ENCODE assay signal across 28 cellular contexts in genomic region chr2:157835425-157835824, GRCh38.
"Had no signal": no experiment of that assay in that cellular context is flagged by ENCODE, and none has a peak within 500 bp of the region (broad histone marks: within the 10 kb centered on the region; RNA-seq: fewer than 3 reads in every experiment).

No MANE protein-coding gene starts in this region.

- H3K27ac ChIP-seq: ascending aorta, esophagus muscularis mucosa, foreskin keratinocyte, heart right ventricle had no signal

- H2AFZ ChIP-seq: hepatocyte had no signal

- H3K4me3 ChIP-seq: ascending aorta, esophagus muscularis mucosa, gastrocnemius medialis, heart right ventricle, hepatocyte had no signal

- H3K27me3 Mint-ChIP-seq: activated CD4-positive, alpha-beta memory T cell treated with anti-CD3 and anti-CD28 coated beads for 36 hours; activated CD4-positive, alpha-beta T cell treated with anti-CD3 and anti-CD28 coated beads for 36 hours; activated CD4-positive, alpha-beta T cell treated with anti-CD3 and anti-CD28 coated beads, Interleukin-2, amount 10 ng/mL, durations not matched to agents 24 days and 14 days; activated CD8-positive, alpha-beta memory T cell treated with anti-CD3 and anti-CD28 coated beads, Interleukin-2, amount 10 ng/mL, durations not matched to agents 7 days and 5 days; activated naive CD4-positive, alpha-beta T cell treated with anti-CD3 and anti-CD28 coated beads, Interleukin-2, amount 10 ng/mL, durations not matched to agents 7 days and 5 days; activated naive CD8-positive, alpha-beta T cell treated with anti-CD3 and anti-CD28 coated beads, Interleukin-2, amount 10 ng/mL, durations not matched to agents 7 days and 5 days; effector memory CD8-positive, alpha-beta T cell had no signal

- H3K27me3 ChIP-seq: ascending aorta, esophagus muscularis mucosa, foreskin keratinocyte, gastrocnemius medialis, heart right ventricle, hepatocyte had no signal

- H3K4me2 ChIP-seq: hepatocyte had no signal

- H3K9me3 ChIP-seq: ascending aorta, esophagus muscularis mucosa, gastrocnemius medialis, heart right ventricle had no signal

- DNase-seq: activated CD4-positive, alpha-beta memory T cell treated with anti-CD3 and anti-CD28 coated beads for 36 hours; activated CD4-positive, alpha-beta T cell treated with anti-CD3 and anti-CD28 coated beads for 36 hours; activated CD4-positive, alpha-beta T cell treated with anti-CD3 and anti-CD28 coated beads, Interleukin-2, amount 10 ng/mL, durations not matched to agents 24 days and 14 days; activated CD4-positive, CD25-positive, alpha-beta regulatory T cell; activated CD4-positive, CD25-positive, alpha-beta regulatory T cell treated with anti-CD3 and anti-CD28 coated beads, Interleukin-2, amount 50 U/mL, for 72 hours; activated CD8-positive, alpha-beta memory T cell treated with anti-CD3 and anti-CD28 coated beads, Interleukin-2, amount 10 ng/mL, durations not matched to agents 7 days and 5 days; activated CD8-positive, alpha-beta memory T cell treated with anti-CD3 and anti-CD28 coated beads, Interleukin-2, amount 50 U/mL, for 4 hours; activated CD8-positive, alpha-beta T cell treated with anti-CD3 and anti-CD28 coated beads, Interleukin-2, amount 10 ng/mL, durations not matched to agents 7 days and 5 days; activated gamma-delta T cell; activated naive CD4-positive, alpha-beta T cell; activated naive CD4-positive, alpha-beta T cell treated with anti-CD3 and anti-CD28 coated beads, Interleukin-2, amount 10 ng/mL, durations not matched to agents 7 days and 5 days; activated naive CD8-positive, alpha-beta T cell treated with anti-CD3 and anti-CD28 coated beads, Interleukin-2, amount 10 ng/mL, durations not matched to agents 7 days and 5 days; activated T-cell treated with anti-CD3 and anti-CD28 coated beads, Interleukin-2, amount 50 U/mL, for 48 hours; caudate nucleus; cortex of kidney; dermis blood vessel endothelial cell; effector CD4-positive, alpha-beta T cell; effector memory CD8-positive, alpha-beta T cell; erythroblast; foreskin keratinocyte; gastrocnemius medialis; heart right ventricle; T-helper 2 cell had no signal

- H3K9me3 Mint-ChIP-seq: activated CD4-positive, alpha-beta memory T cell treated with anti-CD3 and anti-CD28 coated beads for 36 hours; activated CD4-positive, alpha-beta T cell treated with anti-CD3 and anti-CD28 coated beads, Interleukin-2, amount 10 ng/mL, durations not matched to agents 24 days and 14 days; activated naive CD4-positive, alpha-beta T cell treated with anti-CD3 and anti-CD28 coated beads, Interleukin-2, amount 10 ng/mL, durations not matched to agents 7 days and 5 days; activated naive CD4-positive, alpha-beta T cell treated with anti-CD3 and anti-CD28 coated beads, Interleukin-2, amount 50 U/mL, for 72 hours; activated naive CD8-positive, alpha-beta T cell treated with anti-CD3 and anti-CD28 coated beads, Interleukin-2, amount 10 ng/mL, durations not matched to agents 7 days and 5 days; effector memory CD8-positive, alpha-beta T cell had no signal

- H3K36me3 ChIP-seq: ascending aorta, esophagus muscularis mucosa, gastrocnemius medialis, heart right ventricle had no signal

- FAIRE-seq: colon had no signal

- H3K4me3 Mint-ChIP-seq: activated CD4-positive, alpha-beta memory T cell treated with anti-CD3 and anti-CD28 coated beads for 36 hours; activated CD4-positive, alpha-beta T cell treated with anti-CD3 and anti-CD28 coated beads for 36 hours; activated CD4-positive, alpha-beta T cell treated with anti-CD3 and anti-CD28 coated beads, Interleukin-2, amount 10 ng/mL, durations not matched to agents 24 days and 14 days; activated CD8-positive, alpha-beta memory T cell treated with anti-CD3 and anti-CD28 coated beads, Interleukin-2, amount 10 ng/mL, durations not matched to agents 7 days and 5 days; activated CD8-positive, alpha-beta T cell treated with anti-CD3 and anti-CD28 coated beads, Interleukin-2, amount 10 ng/mL, durations not matched to agents 7 days and 5 days; activated naive CD4-positive, alpha-beta T cell treated with anti-CD3 and anti-CD28 coated beads, Interleukin-2, amount 10 ng/mL, durations not matched to agents 7 days and 5 days; activated naive CD8-positive, alpha-beta T cell treated with anti-CD3 and anti-CD28 coated beads, Interleukin-2, amount 10 ng/mL, durations not matched to agents 7 days and 5 days; effector memory CD8-positive, alpha-beta T cell had no signal

- H3K27ac Mint-ChIP-seq: activated CD4-positive, alpha-beta memory T cell treated with anti-CD3 and anti-CD28 coated beads for 36 hours; activated CD4-positive, alpha-beta T cell treated with anti-CD3 and anti-CD28 coated beads for 36 hours; activated CD8-positive, alpha-beta memory T cell treated with anti-CD3 and anti-CD28 coated beads, Interleukin-2, amount 10 ng/mL, durations not matched to agents 7 days and 5 days; activated CD8-positive, alpha-beta T cell treated with anti-CD3 and anti-CD28 coated beads, Interleukin-2, amount 10 ng/mL, durations not matched to agents 7 days and 5 days; activated naive CD8-positive, alpha-beta T cell treated with anti-CD3 and anti-CD28 coated beads, Interleukin-2, amount 10 ng/mL, durations not matched to agents 7 days and 5 days; effector memory CD8-positive, alpha-beta T cell had no signal

- ATAC-seq: activated CD4-positive, alpha-beta T cell treated with anti-CD3 and anti-CD28 coated beads for 36 hours; activated CD8-positive, alpha-beta memory T cell treated with anti-CD3 and anti-CD28 coated beads, Interleukin-2, amount 10 ng/mL, durations not matched to agents 7 days and 5 days; activated CD8-positive, alpha-beta T cell treated with anti-CD3 and anti-CD28 coated beads, Interleukin-2, amount 10 ng/mL, durations not matched to agents 7 days and 5 days; activated naive CD4-positive, alpha-beta T cell treated with anti-CD3 and anti-CD28 coated beads, Interleukin-2, amount 50 U/mL, for 72 hours; effector memory CD8-positive, alpha-beta T cell; foreskin keratinocyte; gastrocnemius medialis; heart right ventricle had no signal
